1 cellular context compared by ENCODE assay signal in the genomic region with DNA sequence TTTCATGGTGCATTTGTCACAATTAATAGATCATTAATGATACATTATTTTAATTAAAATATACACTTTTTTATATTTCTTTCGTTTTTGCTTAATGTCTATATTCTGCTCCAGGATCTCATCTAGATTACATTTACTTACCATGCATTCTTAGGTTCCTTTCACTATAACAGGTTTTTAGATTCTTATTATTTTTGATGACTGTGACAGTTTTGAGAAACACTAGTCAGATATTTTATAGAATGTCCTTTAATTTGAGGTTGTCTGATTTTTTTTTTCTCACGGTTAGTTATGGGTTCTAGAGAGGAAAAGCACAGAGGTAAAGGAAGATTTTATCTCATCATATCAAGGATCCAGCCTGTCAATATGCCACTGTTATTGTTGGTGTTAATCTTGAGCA.
TF ChIP-seq lines count a peak whose summit lies in the region.

No MANE protein-coding gene starts in this region.

TF ChIP-seq in K562, 482 proteins besides CTCF, POLR2A, EP300 and RAD21 (continued from another document):
- TF ChIP-seq ZFP30 (CRISPR knock-in tag; IDR thresholded peaks at IDR 0.05; ENCODE audit: borderline replicate concordance) (no peak), CREBBP (IDR thresholded peaks at IDR 0.05; ENCODE audit: low read depth, low read length) (no peak)
- TF ChIP-seq, protein P1, sequence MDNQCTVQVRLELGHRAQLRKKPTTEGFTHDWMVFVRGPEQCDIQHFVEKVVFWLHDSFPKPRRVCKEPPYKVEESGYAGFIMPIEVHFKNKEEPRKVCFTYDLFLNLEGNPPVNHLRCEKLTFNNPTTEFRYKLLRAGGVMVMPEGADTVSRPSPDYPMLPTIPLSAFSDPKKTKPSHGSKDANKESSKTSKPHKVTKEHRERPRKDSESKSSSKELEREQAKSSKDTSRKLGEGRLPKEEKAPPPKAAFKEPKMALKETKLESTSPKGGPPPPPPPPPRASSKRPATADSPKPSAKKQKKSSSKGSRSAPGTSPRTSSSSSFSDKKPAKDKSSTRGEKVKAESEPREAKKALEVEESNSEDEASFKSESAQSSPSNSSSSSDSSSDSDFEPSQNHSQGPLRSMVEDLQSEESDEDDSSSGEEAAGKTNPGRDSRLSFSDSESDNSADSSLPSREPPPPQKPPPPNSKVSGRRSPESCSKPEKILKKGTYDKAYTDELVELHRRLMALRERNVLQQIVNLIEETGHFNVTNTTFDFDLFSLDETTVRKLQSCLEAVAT (IDR thresholded peaks at IDR 0.05), result no peak
TF ChIP-seq in K562: peak in this region for 5.
